1 cellular context compared by ENCODE assay signal in genomic region chr10:62048919-62049636, GRCh38.
TF ChIP-seq lines count a peak whose summit lies in the region.

No MANE protein-coding gene starts in this region.

TF ChIP-seq in HepG2, 621 proteins besides CTCF, POLR2A, EP300 and RAD21 (continued from another document and continues in another):
- TF ChIP-seq ZNF609 (CRISPR knock-in tag; IDR thresholded peaks at IDR 0.05; ENCODE audit: borderline replicate concordance): peak; percentile 87
- TF ChIP-seq POGK (CRISPR knock-in tag; conservative IDR thresholded peaks at IDR 0.05): peak; percentile 86
- no peak for TF ChIP-seq ZNF552 (CRISPR knock-in tag; IDR thresholded peaks at IDR 0.05; ENCODE audit: borderline replicate concordance)
- TF ChIP-seq PRPF4 (IDR thresholded peaks at IDR 0.05; ENCODE audit: low read depth, low read length, poor library complexity, severe bottlenecking): no peak
- TF ChIP-seq ZFP36L2 (CRISPR knock-in tag; IDR thresholded peaks at IDR 0.05): no peak
- peak; percentile 53; the same call in 1 of the 2 replicates for TF ChIP-seq ZNF275 (CRISPR knock-in tag; IDR thresholded peaks at IDR 0.05; ENCODE audit: borderline replicate concordance)
- no peak for TF ChIP-seq CSRNP2 (CRISPR knock-in tag; conservative IDR thresholded peaks at IDR 0.05; ENCODE audit: low read depth)
- TF ChIP-seq ZNF781 (CRISPR knock-in tag; IDR thresholded peaks at IDR 0.05; ENCODE audit: borderline replicate concordance, not compliant biosample characterization): peak; percentile 84
- TF ChIP-seq ZNF326 (CRISPR knock-in tag; IDR thresholded peaks at IDR 0.05; ENCODE audit: borderline replicate concordance): no peak
- peak; percentile 84 for TF ChIP-seq FOSL2 (CRISPR knock-in tag; IDR thresholded peaks at IDR 0.05)
- TF ChIP-seq ZNF816 (CRISPR knock-in tag; IDR thresholded peaks at IDR 0.05; ENCODE audit: borderline replicate concordance): no peak
- TF ChIP-seq CBFB (CRISPR knock-in tag; IDR thresholded peaks at IDR 0.05): 0 out of 2 replicates have a peak, but pooled peaks have one; percentile 35
- TF ChIP-seq ARHGAP35 (CRISPR knock-in tag; IDR thresholded peaks at IDR 0.05; ENCODE audit: borderline replicate concordance): peak; percentile 82; the same call in 1 of the 2 replicates
- no peak for TF ChIP-seq KLF13 (CRISPR knock-in tag; IDR thresholded peaks at IDR 0.05)
- no peak; the same call in 1 of the 2 replicates for TF ChIP-seq SMC3 (IDR thresholded peaks at IDR 0.05; ENCODE audit: low read length)
- peak; percentile 73; the same call in 1 of the 2 replicates for TF ChIP-seq HMGXB3 (CRISPR knock-in tag; IDR thresholded peaks at IDR 0.05; ENCODE audit: borderline replicate concordance)
- peak; percentile 70; the same call in 1 of the 2 replicates for TF ChIP-seq SMAD1 (CRISPR knock-in tag; IDR thresholded peaks at IDR 0.05; ENCODE audit: borderline replicate concordance, low read depth)
- TF ChIP-seq ZNF512B (CRISPR knock-in tag; IDR thresholded peaks at IDR 0.05; ENCODE audit: borderline replicate concordance): peak; percentile 45; the same call in 1 of the 2 replicates
- TF ChIP-seq ZBTB43 (CRISPR knock-in tag; conservative IDR thresholded peaks at IDR 0.05): peak; percentile 79; the same call in 1 of the 2 replicates
- TF ChIP-seq NFATC3 (CRISPR knock-in tag; IDR thresholded peaks at IDR 0.05): 0 out of 2 replicates have a peak, but pooled peaks have one; percentile 55
- TF ChIP-seq GLI4 (CRISPR knock-in tag; IDR thresholded peaks at IDR 0.05; ENCODE audit: borderline replicate concordance): no peak
- TF ChIP-seq REST (IDR thresholded peaks at IDR 0.05; ENCODE audit: borderline replicate concordance in 1 of 2, low read depth in 1 of 2, low read length in 2 of 2): peak in 1 of 2 experiments; percentile 33; a peak in 1 of 4 replicates
- TF ChIP-seq ZBTB7A (CRISPR knock-in tag; IDR thresholded peaks at IDR 0.05): peak; percentile 11; the same call in 1 of the 2 replicates
- no peak for TF ChIP-seq ZNF619 (CRISPR knock-in tag; IDR thresholded peaks at IDR 0.05)
- no peak for TF ChIP-seq ZNF746 (CRISPR knock-in tag; IDR thresholded peaks at IDR 0.05)
- TF ChIP-seq KLF6 (CRISPR knock-in tag; IDR thresholded peaks at IDR 0.05): peak; percentile 95
- peak; percentile 38; the same call in 1 of the 2 replicates for TF ChIP-seq DR1 (CRISPR knock-in tag; IDR thresholded peaks at IDR 0.05)
- TF ChIP-seq ZNF644 (CRISPR knock-in tag; IDR thresholded peaks at IDR 0.05; ENCODE audit: low read depth): peak; percentile 73
